In genomic region chr3:33642806-33643205, GRCh38 we compare ENCODE assay signal across 26 cellular contexts.
"Had no signal": no experiment of that assay in that cellular context is flagged by ENCODE, and none has a peak within 500 bp of the region (broad histone marks: within the 10 kb centered on the region; RNA-seq: fewer than 3 reads in every experiment).

No MANE protein-coding gene starts in this region.

- H3K36me3 Mint-ChIP-seq: naive B cell had no signal

- ATAC-seq: effector memory CD8-positive, alpha-beta T cell; left lobe of liver; mucosa of descending colon; natural killer cell treated with Interleukin-12 subunit alpha and Interleukin-12 subunit beta and Interleukin-15 and Interleukin-18, amount 100 ng/mL, for 72 hours; psoas muscle; right cardiac atrium; stimulated activated effector memory CD8-positive, alpha-beta T cell treated with anti-CD3 and anti-CD28 coated beads, Interleukin-12 subunit alpha, Interleukin-12 subunit beta, amount 100 ng/mL, for 72 hours; upper lobe of right lung had no signal

- H3K9me3 Mint-ChIP-seq: effector memory CD8-positive, alpha-beta T cell; mesothelial cell of epicardium; naive B cell; natural killer cell treated with Interleukin-12 subunit alpha and Interleukin-12 subunit beta and Interleukin-15 and Interleukin-18, amount 100 ng/mL, for 72 hours; neural progenitor cell; stimulated activated effector memory CD8-positive, alpha-beta T cell treated with anti-CD3 and anti-CD28 coated beads, Interleukin-12 subunit alpha, Interleukin-12 subunit beta, amount 100 ng/mL, for 72 hours had no signal

- H3K27ac ChIP-seq: coronary artery, hepatocyte, neural progenitor cell, psoas muscle, sigmoid colon, thoracic aorta, transverse colon, upper lobe of right lung, uterus had no signal

- H3K27me3 ChIP-seq: hepatocyte, neural progenitor cell, sigmoid colon, transverse colon, upper lobe of right lung, uterus had no signal

- H3K4me1 ChIP-seq: upper lobe of right lung had no signal

- H3K4me3 ChIP-seq: coronary artery, hepatocyte, lung, mucosa of descending colon, neural progenitor cell, psoas muscle, sigmoid colon, thoracic aorta, transverse colon, upper lobe of right lung, uterus had no signal

- DNase-seq: dermis blood vessel endothelial cell; effector memory CD8-positive, alpha-beta T cell; head of caudate nucleus; kidney; mesenchymal stem cell; mucosa of descending colon; naive B cell; posterior cingulate gyrus; psoas muscle; right cardiac atrium; sigmoid colon; stimulated activated CD4-positive, alpha-beta T cell treated with anti-CD3 and anti-CD28 coated beads, Interleukin-2, amount 100 ng/mL, for 24 hours; stimulated activated CD4-positive, alpha-beta T cell treated with anti-CD3 and anti-CD28 coated beads, Interleukin-4, amount 100 ng/mL, for 24 hours; stimulated activated naive CD4-positive, alpha-beta T cell treated with Interleukin-2 at 50 U/mL for 16 hours; transverse colon; upper lobe of right lung; uterus had no signal

- H3K36me3 ChIP-seq: neural progenitor cell, sigmoid colon, uterus had no signal

- H3K9me3 ChIP-seq: mucosa of descending colon, psoas muscle, sigmoid colon, thoracic aorta, transverse colon, upper lobe of right lung, uterus had no signal

- H3K27ac Mint-ChIP-seq: effector memory CD8-positive, alpha-beta T cell; mesothelial cell of epicardium; natural killer cell treated with Interleukin-12 subunit alpha and Interleukin-12 subunit beta and Interleukin-15 and Interleukin-18, amount 100 ng/mL, for 72 hours; neural progenitor cell; stimulated activated effector memory CD8-positive, alpha-beta T cell treated with anti-CD3 and anti-CD28 coated beads, Interleukin-12 subunit alpha, Interleukin-12 subunit beta, amount 100 ng/mL, for 72 hours had no signal

- H3K27me3 Mint-ChIP-seq: effector memory CD8-positive, alpha-beta T cell; naive B cell; natural killer cell treated with Interleukin-12 subunit alpha and Interleukin-12 subunit beta and Interleukin-15 and Interleukin-18, amount 100 ng/mL, for 72 hours had no signal

- H3K4me3 Mint-ChIP-seq: effector memory CD8-positive, alpha-beta T cell; mesothelial cell of epicardium; naive B cell; natural killer cell treated with Interleukin-12 subunit alpha and Interleukin-12 subunit beta and Interleukin-15 and Interleukin-18, amount 100 ng/mL, for 72 hours; neural progenitor cell; stimulated activated effector memory CD8-positive, alpha-beta T cell treated with anti-CD3 and anti-CD28 coated beads, Interleukin-12 subunit alpha, Interleukin-12 subunit beta, amount 100 ng/mL, for 72 hours had no signal
